Comparison of ENCODE assay signal across 17 cellular contexts in the genomic region with DNA sequence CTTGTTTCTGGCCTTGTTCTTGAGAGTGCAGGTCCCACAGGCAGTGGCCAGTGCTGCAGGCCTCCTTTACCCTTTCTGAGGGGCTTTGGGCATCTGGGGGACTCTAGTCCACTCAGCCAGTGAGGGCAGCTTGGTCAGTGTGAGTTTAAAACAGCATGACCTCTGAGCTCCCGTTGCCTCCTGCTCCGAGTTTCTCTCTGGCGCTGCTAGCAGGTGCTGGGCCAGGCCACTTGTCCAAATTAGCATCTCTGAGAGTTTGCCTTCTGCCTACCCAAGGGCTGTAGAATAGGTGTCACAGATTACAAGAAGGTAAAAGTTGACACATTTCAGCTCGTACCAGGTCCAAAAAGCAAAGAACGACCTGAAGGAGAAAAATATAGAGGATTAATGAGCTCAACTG.
DNase-seq lines count a peak whose midpoint lies in the region; TF ChIP-seq lines count a peak whose summit lies in the region.
"Had no signal": no experiment of that assay in that cellular context is flagged by ENCODE, and none has a peak within 500 bp of the region (broad histone marks: within the 10 kb centered on the region; RNA-seq: fewer than 3 reads in every experiment).

No MANE protein-coding gene starts in this region.

- no peaks in the 10 kb centered on the region for H3K27me3 Mint-ChIP-seq in HFFc6 (ENCODE audit: insufficient read depth)

- peaks cover 13% of the 10 kb centered on the region for H3K4me1 ChIP-seq in iPS-15b (ENCODE audit: control insufficient read depth, insufficient read depth, low read length)
- H3K4me1 ChIP-seq: suprapubic skin had no signal

- peaks cover 3% of the 10 kb centered on the region for H3K36me3 ChIP-seq in iPS-15b (ENCODE audit: control insufficient read depth, insufficient read depth, low read length)
- H3K36me3 ChIP-seq: suprapubic skin had no signal

- H3K4me3 Mint-ChIP-seq in HFFc6: no peak overlapping the region

- peak overlapping the region; percentile 37 for H3K9ac ChIP-seq in iPS-15b (ENCODE audit: low read depth, low read length)

- peaks cover 22% of the 10 kb centered on the region for H3K4me1 Mint-ChIP-seq in HFFc6 (ENCODE audit: low read depth)

- H3K27me3 ChIP-seq in iPS-15b (ENCODE audit: control insufficient read depth, insufficient read depth, low read length): no peaks in the 10 kb centered on the region
- H3K27me3 ChIP-seq: suprapubic skin had no signal

- no peak for TF ChIP-seq CTCF in HFFc6 (IDR thresholded peaks at IDR 0.05)
- TF ChIP-seq CTCF in VCaP (conservative IDR thresholded peaks at IDR 0.05): no peak

- no peaks in the 10 kb centered on the region for H3K9me3 ChIP-seq in iPS-15b (ENCODE audit: control insufficient read depth, insufficient read depth, low read length)
- H3K9me3 ChIP-seq: suprapubic skin had no signal

- peak overlapping the region; percentile 24; the same call in 1 of the 2 replicates for H3K27ac Mint-ChIP-seq in HFFc6

- H3K27ac ChIP-seq in VCaP (peak overlapping the region; percentile 7; the same call in 1 of the 2 replicates), substantia nigra (ENCODE audit: low read depth, low read length, poor library complexity, severe bottlenecking) (peak overlapping the region; percentile 75)
- H3K27ac ChIP-seq: SK-N-MC, suprapubic skin had no signal

- no peak overlapping the region for H3K4me3 ChIP-seq in iPS-15b (ENCODE audit: low read depth, low read length)
- H3K4me3 ChIP-seq: GM12878, SK-N-MC, suprapubic skin had no signal

- H3K36me3 Mint-ChIP-seq in HFFc6 (ENCODE audit: low read depth): peaks cover 19% of the 10 kb centered on the region

- no peak for DNase-seq in HFFc6
- no peak for DNase-seq in substantia nigra (lab: John Stamatoyannopoulos, UW)
- no peak for DNase-seq in cerebellum (ENCODE audit: low spot score)
- no peak for DNase-seq in COLO668 (lab: John Stamatoyannopoulos, UW; ENCODE audit: unreplicated experiment)
- no peak for DNase-seq in medulla oblongata (ENCODE audit: extremely low spot score)
- DNase-seq: activated CD4-positive, alpha-beta T cell treated with anti-CD3 and anti-CD28 coated beads, Interleukin-2, amount 50 U/mL, for 1 hour; activated effector memory CD4-positive, alpha-beta T cell treated with anti-CD3 and anti-CD28 coated beads, Interleukin-2, amount 50 U/mL, for 16 hours; DND-41; NCI-H1092; NCI-H2081; NCI-H446 treated with DMSO at 0.1 percent for 48 hours; T-helper 2 cell had no signal

- no peaks in the 10 kb centered on the region for H3K9me3 Mint-ChIP-seq in HFFc6
